ENCODE assay signal across 12 cellular contexts in genomic region chr1:210653771-210654170, GRCh38.
DNase-seq lines count a peak whose midpoint lies in the region; ATAC-seq, FAIRE-seq and TF ChIP-seq lines count a peak whose summit lies in the region.
"Had no signal": no experiment of that assay in that cellular context is flagged by ENCODE, and none has a peak within 500 bp of the region (broad histone marks: within the 10 kb centered on the region; RNA-seq: fewer than 3 reads in every experiment).

No MANE protein-coding gene starts in this region.

- whole genome bisulfite sequencing in upper lobe of left lung, 2 donors: 49 to 53% methylated on average over 6 of the region's 6 CpGs

- H3K4me1 ChIP-seq in astrocyte (ENCODE audit: insufficient read depth, low read length): no peaks in the 10 kb centered on the region
- H3K4me1 ChIP-seq in keratinocyte (ENCODE audit: control insufficient read depth, extremely low read depth, insufficient read depth, low read length): no peaks in the 10 kb centered on the region
- H3K4me1 ChIP-seq in upper lobe of left lung: no peaks in the 10 kb centered on the region
- no peaks in the 10 kb centered on the region for H3K4me1 ChIP-seq in effector memory CD4-positive, alpha-beta T cell (ENCODE audit: control insufficient read depth, insufficient read depth, low read length, poor library complexity, severe bottlenecking)
- H3K4me1 ChIP-seq: gastrocnemius medialis had no signal

- peaks cover 3% of the 10 kb centered on the region for H3K9me3 ChIP-seq in astrocyte (ENCODE audit: insufficient read depth, low read depth, low read length)
- H3K9me3 ChIP-seq in keratinocyte (ENCODE audit: control insufficient read depth, low read depth, low read length): peaks cover 2% of the 10 kb centered on the region
- H3K9me3 ChIP-seq in upper lobe of left lung: no peaks in the 10 kb centered on the region
- H3K9me3 ChIP-seq in effector memory CD4-positive, alpha-beta T cell (ENCODE audit: control insufficient read depth, low read length): no peaks in the 10 kb centered on the region
- H3K9me3 ChIP-seq: gastrocnemius medialis had no signal

- TF ChIP-seq EP300 in upper lobe of left lung (IDR thresholded peaks at IDR 0.05): no peak

- no peak overlapping the region for H3K27ac Mint-ChIP-seq in activated CD4-positive, alpha-beta T cell treated with anti-CD3 and anti-CD28 coated beads for 36 hours
- no peak overlapping the region for H3K27ac Mint-ChIP-seq in astrocyte (ENCODE audit: unreplicated experiment)
- H3K27ac Mint-ChIP-seq: mesothelial cell of epicardium had no signal

- no peak for TF ChIP-seq CTCF in astrocyte (IDR thresholded peaks at IDR 0.05; ENCODE audit: insufficient read depth, low read depth, low read length)
- TF ChIP-seq CTCF in keratinocyte (optimal IDR thresholded peaks at IDR 0.05 in 1 of 3, IDR thresholded peaks at IDR 0.05 in 1 of 3, conservative IDR thresholded peaks at IDR 0.05 in 1 of 3; ENCODE audit: extremely low read depth in 1 of 3, insufficient read depth in 2 of 3, low read length in 3 of 3): no peak
- TF ChIP-seq CTCF in upper lobe of left lung (IDR thresholded peaks at IDR 0.05): no peak

- DNase-seq in activated CD4-positive, alpha-beta T cell treated with anti-CD3 and anti-CD28 coated beads for 36 hours: no peak
- DNase-seq in activated CD4-positive, alpha-beta T cell treated with anti-CD3 and anti-CD28 coated beads for 48 hours: no peak
- DNase-seq in astrocyte (ENCODE audit: low read depth) (peak; percentile 10), keratinocyte (ENCODE audit: low read depth, low spot score) (no peak), upper lobe of left lung (no peak), NCI-H524 treated with DMSO at 0.1 percent for 48 hours (lab: John Stamatoyannopoulos, UW) (no peak), RCC 7860 (ENCODE audit: low spot score) (no peak)
- no peak for DNase-seq in effector memory CD4-positive, alpha-beta T cell
- DNase-seq: activated CD8-positive, alpha-beta memory T cell treated with anti-CD3 and anti-CD28 coated beads, Interleukin-2, amount 50 U/mL, for 48 hours; gastrocnemius medialis; NCI-H1048 had no signal

- H3K4me3 Mint-ChIP-seq in activated CD4-positive, alpha-beta T cell treated with anti-CD3 and anti-CD28 coated beads for 36 hours: no peak overlapping the region
- no peak overlapping the region for H3K4me3 Mint-ChIP-seq in astrocyte (ENCODE audit: unreplicated experiment)
- H3K4me3 Mint-ChIP-seq: mesothelial cell of epicardium had no signal

- H3K36me3 Mint-ChIP-seq in activated CD4-positive, alpha-beta T cell treated with anti-CD3 and anti-CD28 coated beads for 36 hours (ENCODE audit: low read depth): no peaks in the 10 kb centered on the region
- peaks cover 5% of the 10 kb centered on the region for H3K36me3 Mint-ChIP-seq in astrocyte (ENCODE audit: low read depth, unreplicated experiment)

- H3K9me3 Mint-ChIP-seq in activated CD4-positive, alpha-beta T cell treated with anti-CD3 and anti-CD28 coated beads for 36 hours (ENCODE audit: low read depth): peaks cover 3% of the 10 kb centered on the region
- no peaks in the 10 kb centered on the region for H3K9me3 Mint-ChIP-seq in astrocyte (ENCODE audit: unreplicated experiment)

- H3K4me1 Mint-ChIP-seq in activated CD4-positive, alpha-beta T cell treated with anti-CD3 and anti-CD28 coated beads for 36 hours: no peaks in the 10 kb centered on the region
- H3K4me1 Mint-ChIP-seq in astrocyte (ENCODE audit: low read depth, unreplicated experiment): no peaks in the 10 kb centered on the region
- H3K4me1 Mint-ChIP-seq: mesothelial cell of epicardium had no signal

- H3K4me3 ChIP-seq in astrocyte (ENCODE audit: insufficient read depth, low read depth, low read length): no peak overlapping the region
- no peak overlapping the region for H3K4me3 ChIP-seq in keratinocyte (ENCODE audit: control insufficient read depth in 2 of 3, extremely low read depth in 1 of 3, insufficient read depth in 2 of 3, low read depth in 1 of 3, low read length in 3 of 3)
- no peak overlapping the region for H3K4me3 ChIP-seq in upper lobe of left lung
- H3K4me3 ChIP-seq in effector memory CD4-positive, alpha-beta T cell (ENCODE audit: insufficient read depth, low read depth, low read length, poor library complexity, severe bottlenecking): no peak overlapping the region
- H3K4me3 ChIP-seq: gastrocnemius medialis had no signal

- H3K36me3 ChIP-seq in astrocyte (ENCODE audit: insufficient read depth, low read length) (no peaks in the 10 kb centered on the region), keratinocyte (ENCODE audit: control insufficient read depth in 2 of 2, extremely low read depth in 1 of 2, insufficient read depth in 2 of 2, low read length in 2 of 2) (no peaks in the 10 kb centered on the region), upper lobe of left lung (no peaks in the 10 kb centered on the region)
- no peaks in the 10 kb centered on the region for H3K36me3 ChIP-seq in effector memory CD4-positive, alpha-beta T cell (ENCODE audit: control insufficient read depth, insufficient read depth, low read length)
- H3K36me3 ChIP-seq: gastrocnemius medialis had no signal

- CTCF ChIA-PET in activated CD4-positive, alpha-beta T cell treated with anti-CD3 and anti-CD28 coated beads for 36 hours (lab: Charles Lee): no interaction called here

- intact Hi-C loops in activated CD4-positive, alpha-beta T cell treated with anti-CD3 and anti-CD28 coated beads for 36 hours (cut with DNase I, micrococcal nuclease): no loop called here

- ATAC-seq in activated CD4-positive, alpha-beta T cell treated with anti-CD3 and anti-CD28 coated beads for 36 hours: peak; percentile 55
- peak; percentile 79 to 89 for ATAC-seq in upper lobe of left lung (ENCODE audit: low FRiP score in 2 of 2)

- H3K9ac ChIP-seq in astrocyte (ENCODE audit: low read length) (no peak overlapping the region), keratinocyte (ENCODE audit: control insufficient read depth, extremely low read depth, insufficient read depth, low read length) (no peak overlapping the region)

- H3K79me2 ChIP-seq in astrocyte (ENCODE audit: insufficient read depth, low read length) (no peaks in the 10 kb centered on the region), keratinocyte (ENCODE audit: control insufficient read depth, insufficient read depth, low read length) (no peaks in the 10 kb centered on the region)

- no peak for TF ChIP-seq POLR2A in upper lobe of left lung (IDR thresholded peaks at IDR 0.05)

- no peaks in the 10 kb centered on the region for H4K20me1 ChIP-seq in astrocyte (ENCODE audit: insufficient read depth, low read length)
- no peaks in the 10 kb centered on the region for H4K20me1 ChIP-seq in keratinocyte (ENCODE audit: control insufficient read depth, extremely low read depth, insufficient read depth, low read length)

- FAIRE-seq in astrocyte (lab: Jason Lieb, UNC) (peak; percentile 100), keratinocyte (lab: Jason Lieb, UNC) (peak; percentile 98), RCC 7860 (lab: Jason Lieb, UNC) (no peak)

- POLR2A ChIA-PET in activated CD4-positive, alpha-beta T cell treated with anti-CD3 and anti-CD28 coated beads for 36 hours (lab: Charles Lee): no interaction called here

- H3K4me2 ChIP-seq in astrocyte (ENCODE audit: low read length) (no peak overlapping the region), keratinocyte (ENCODE audit: control insufficient read depth, extremely low read depth, insufficient read depth, low read depth, low read length) (no peak overlapping the region)

- dilution Hi-C loops in keratinocyte (cut with MboI; ENCODE audit: extremely low pct_ligation_motif_present, low sequenced_read_pairs): no loop called here

- H3K27me3 ChIP-seq in astrocyte (ENCODE audit: insufficient read depth, low read length) (peaks cover 10% of the 10 kb centered on the region), keratinocyte (ENCODE audit: control insufficient read depth, extremely low read depth, insufficient read depth, low read length) (no peaks in the 10 kb centered on the region), upper lobe of left lung (no peaks in the 10 kb centered on the region)
- no peaks in the 10 kb centered on the region for H3K27me3 ChIP-seq in effector memory CD4-positive, alpha-beta T cell (replicated peaks; ENCODE audit: control insufficient read depth, insufficient read depth, low read length, poor library complexity, severe bottlenecking)
- H3K27me3 ChIP-seq: gastrocnemius medialis had no signal

- no peaks in the 10 kb centered on the region for H3K9me1 ChIP-seq in keratinocyte (ENCODE audit: control insufficient read depth, extremely low read depth, insufficient read depth, low read length)

- no peak overlapping the region for H3K27ac ChIP-seq in astrocyte (ENCODE audit: low read depth, low read length)
- no peak overlapping the region for H3K27ac ChIP-seq in keratinocyte (ENCODE audit: control insufficient read depth, insufficient read depth, low read length)
- H3K27ac ChIP-seq in upper lobe of left lung: no peak overlapping the region
- H3K27ac ChIP-seq in effector memory CD4-positive, alpha-beta T cell (ENCODE audit: insufficient read depth, low read length, poor library complexity, severe bottlenecking): no peak overlapping the region
- H3K27ac ChIP-seq: gastrocnemius medialis had no signal

- H2AFZ ChIP-seq in astrocyte (ENCODE audit: low read depth, low read length) (no peak overlapping the region), keratinocyte (ENCODE audit: control insufficient read depth, low read length) (no peak overlapping the region)

- H3K27me3 Mint-ChIP-seq in activated CD4-positive, alpha-beta T cell treated with anti-CD3 and anti-CD28 coated beads for 36 hours: no peaks in the 10 kb centered on the region
- H3K27me3 Mint-ChIP-seq in astrocyte (ENCODE audit: low read depth, unreplicated experiment): peaks cover 8% of the 10 kb centered on the region
